Comparison of ENCODE assay signal across 8 cellular contexts in genomic region chr3:143121240-143122088, GRCh38. TPM values are rescaled to one million over a fixed set of nuclear protein-coding genes. Genes with fewer than 3 reads are reported as not detected.
A peak's percentile ranks its signal among the peaks of the same experiment; 100 is the strongest.
DNase-seq lines count a peak whose midpoint lies in the region; TF ChIP-seq lines count a peak whose summit lies in the region.

No MANE protein-coding gene starts in this region.

- WGBS in H9 (ENCODE audit: extremely low coverage, insufficient read length, low lambda C conversion rate) = no CpG with 5 or more reads among the region's 79 CpGs

- H3K9ac ChIP-seq in H9 (ENCODE audit: extremely low read depth, insufficient read length, low read length) = no peak overlapping the region

- peak overlapping the region; percentile 86 for H3K4me3 ChIP-seq in DOHH2 (ENCODE audit: low read length)
- peak overlapping the region; percentile 87 to 89 for H3K4me3 ChIP-seq in ascending aorta

- no peak overlapping the region for H3K23ac ChIP-seq in H9 (ENCODE audit: insufficient read length, low read depth, low read length)

- H3K14ac ChIP-seq in H9 (ENCODE audit: insufficient read depth, low read length) = no peak overlapping the region

- H3K4me1 Mint-ChIP-seq in H9 = peaks cover 18 to 21% of the 10 kb centered on the region in 2 experiments
- peaks cover 29% of the 10 kb centered on the region for H3K4me1 Mint-ChIP-seq in T-helper 1 cell treated with Interleukin-12 subunit alpha and Interleukin-12 subunit beta and Interleukin-4 antibody, amounts not matched to agents 30 μg/mL and 1 μg/mL, for 36 hours (ENCODE audit: low read depth)

- DNase-seq in H9 (peak; percentile 80), ascending aorta (ENCODE audit: low spot score in 2 of 2) (no peak), iPS-NIHi7 (ENCODE audit: extremely low spot score) (peak; percentile 68), NCI-H146 (lab: John Stamatoyannopoulos, UW) (no peak), NOMO-1 (lab: John Stamatoyannopoulos, UW; ENCODE audit: unreplicated experiment in 2 of 2) (no peak)
- peak; percentile 83 for DNase-seq in stimulated activated CD4-positive, alpha-beta T cell treated with anti-CD3 and anti-CD28 coated beads, Interleukin-15, amount 100 ng/mL, for 24 hours

- no peak overlapping the region for H3K4ac ChIP-seq in H9 (ENCODE audit: low read depth, low read length)

- H3F3A ChIP-seq in DOHH2 (ENCODE audit: control insufficient read depth, insufficient read depth) = peaks cover 7% of the 10 kb centered on the region; the same call in 1 of the 2 replicates

- H3K9me3 Mint-ChIP-seq in H9 = no peaks in the 10 kb centered on the region
- H3K9me3 Mint-ChIP-seq in T-helper 1 cell treated with Interleukin-12 subunit alpha and Interleukin-12 subunit beta and Interleukin-4 antibody, amounts not matched to agents 30 μg/mL and 1 μg/mL, for 36 hours = no peaks in the 10 kb centered on the region

- H3K27ac Mint-ChIP-seq in H9 = no peak overlapping the region
- H3K27ac Mint-ChIP-seq in T-helper 1 cell treated with Interleukin-12 subunit alpha and Interleukin-12 subunit beta and Interleukin-4 antibody, amounts not matched to agents 30 μg/mL and 1 μg/mL, for 36 hours = no peak overlapping the region

- H2BK20ac ChIP-seq in H9 (ENCODE audit: low read depth, low read length, poor library complexity, severe bottlenecking) = no peak overlapping the region

- H3K36me3 ChIP-seq in DOHH2 (ENCODE audit: control insufficient read depth, low read length) = no peaks in the 10 kb centered on the region
- H3K36me3 ChIP-seq in ascending aorta = no peaks in the 10 kb centered on the region

- H3K27me3 Mint-ChIP-seq in H9 (ENCODE audit: low read depth) = peaks cover 30% of the 10 kb centered on the region
- H3K27me3 Mint-ChIP-seq in T-helper 1 cell treated with Interleukin-12 subunit alpha and Interleukin-12 subunit beta and Interleukin-4 antibody, amounts not matched to agents 30 μg/mL and 1 μg/mL, for 36 hours (ENCODE audit: low read depth) = peaks cover 12% of the 10 kb centered on the region

- no peak overlapping the region for H2BK15ac ChIP-seq in H9 (ENCODE audit: low read depth, low read length)

- TF ChIP-seq CTCF in DOHH2 (IDR thresholded peaks at IDR 0.05; ENCODE audit: low read depth, low read length, poor library complexity, severe bottlenecking) (peak; percentile 51), H9 (conservative IDR thresholded peaks at IDR 0.05) (peak; percentile 65), ascending aorta (IDR thresholded peaks at IDR 0.05) (peak in 1 of 3 experiments; percentile 31)

- H4K20me1 ChIP-seq in DOHH2 (ENCODE audit: control insufficient read depth, insufficient read depth, low read depth, low read length) (no peaks in the 10 kb centered on the region; the same call in 1 of the 2 replicates), H9 (ENCODE audit: control insufficient read depth, insufficient read depth, insufficient read length) (no peaks in the 10 kb centered on the region)

- H3K4me3 Mint-ChIP-seq in H9 = peak overlapping the region; percentile 58 to 78
- H3K4me3 Mint-ChIP-seq in T-helper 1 cell treated with Interleukin-12 subunit alpha and Interleukin-12 subunit beta and Interleukin-4 antibody, amounts not matched to agents 30 μg/mL and 1 μg/mL, for 36 hours = peak overlapping the region; percentile 63

- H2BK5ac ChIP-seq in H9 (ENCODE audit: insufficient read length, low read length) = no peak overlapping the region

- H2AFZ ChIP-seq in H9 (ENCODE audit: low read length) = no peak overlapping the region

- no peak overlapping the region for H3K18ac ChIP-seq in H9 (ENCODE audit: insufficient read length, low read depth, low read length)

- H3K79me2 ChIP-seq in DOHH2 (ENCODE audit: control insufficient read depth, low read length) (no peaks in the 10 kb centered on the region), H9 (ENCODE audit: insufficient read depth, low read length) (no peaks in the 10 kb centered on the region)

- H3K36me3 Mint-ChIP-seq in H9 (ENCODE audit: insufficient read depth in 1 of 3, low read depth in 3 of 3) = peaks cover 5 to 6% (median 5%) of the 10 kb centered on the region in 3 experiments; a peak in 5 of 7 replicates
- peaks cover 2% of the 10 kb centered on the region for H3K36me3 Mint-ChIP-seq in T-helper 1 cell treated with Interleukin-12 subunit alpha and Interleukin-12 subunit beta and Interleukin-4 antibody, amounts not matched to agents 30 μg/mL and 1 μg/mL, for 36 hours (ENCODE audit: low read depth)

- no peak overlapping the region for H4K91ac ChIP-seq in H9 (ENCODE audit: insufficient read length, low read depth, low read length)

- intact Hi-C loops in ascending aorta (cut with DNase I) = no loop called here

- H3K23me2 ChIP-seq in H9 (ENCODE audit: insufficient read length, low read depth, low read length, poor library complexity, severe bottlenecking) = peaks cover 18% of the 10 kb centered on the region

- no peak overlapping the region for H4K5ac ChIP-seq in H9 (ENCODE audit: insufficient read length, low read depth, low read length)

- H4K8ac ChIP-seq in H9 (replicated peaks; ENCODE audit: insufficient read length, low read depth, low read length) = no peak overlapping the region

- H3K4me1 ChIP-seq in DOHH2 (ENCODE audit: control insufficient read depth, low read length) = peaks cover 51% of the 10 kb centered on the region
- H3K4me1 ChIP-seq in H9 (ENCODE audit: insufficient read depth, low read length) = peaks cover 2% of the 10 kb centered on the region; the same call in 1 of the 2 replicates
- peaks cover 5 to 6% of the 10 kb centered on the region in 2 donors for H3K4me1 ChIP-seq in ascending aorta

- H3K9me2 ChIP-seq in DOHH2 (replicated peaks; ENCODE audit: control insufficient read depth, low read length) = no peaks in the 10 kb centered on the region

- H3K27ac ChIP-seq in DOHH2 (ENCODE audit: low read depth, low read length) = no peak overlapping the region
- H3K27ac ChIP-seq in H9 (ENCODE audit: insufficient read length, low read depth, low read length) = no peak overlapping the region
- H3K27ac ChIP-seq in ascending aorta = no peak overlapping the region

- H2BK12ac ChIP-seq in H9 (ENCODE audit: insufficient read length, low read depth, low read length) = no peak overlapping the region

- H3T11ph ChIP-seq in H9 (ENCODE audit: low read length) = no peak overlapping the region

- H3K9me3 ChIP-seq in DOHH2 (ENCODE audit: control insufficient read depth, insufficient read depth, low read length) = peaks cover 5% of the 10 kb centered on the region; the same call in 1 of the 2 replicates
- no peaks in the 10 kb centered on the region for H3K9me3 ChIP-seq in H9 (ENCODE audit: control insufficient read depth, low read depth, low read length)
- H3K9me3 ChIP-seq in ascending aorta = no peaks in the 10 kb centered on the region

- H3K79me1 ChIP-seq in H9 (ENCODE audit: insufficient read depth, low read depth, low read length, poor library complexity, severe bottlenecking) = no peaks in the 10 kb centered on the region

- H2BK120ac ChIP-seq in H9 (ENCODE audit: low read depth, low read length, poor library complexity, severe bottlenecking) = no peak overlapping the region

- H3K4me2 ChIP-seq in DOHH2 (ENCODE audit: low read length) (peak overlapping the region; percentile 92), H9 (ENCODE audit: insufficient read depth, insufficient read length, low read length) (peak overlapping the region; percentile 34)

- H2AK5ac ChIP-seq in H9 (ENCODE audit: insufficient read length, low read length) = no peak overlapping the region

- H3K27me3 ChIP-seq in DOHH2 (ENCODE audit: control insufficient read depth, low read length) (peaks cover 32% of the 10 kb centered on the region), H9 (ENCODE audit: insufficient read depth, low read length) (no peaks in the 10 kb centered on the region), ascending aorta (no peaks in the 10 kb centered on the region)

- no peak overlapping the region for H3K56ac ChIP-seq in H9 (ENCODE audit: insufficient read length, low read depth, low read length)

RNA-seq across cellular contexts. Expression of gene CHST2, which starts 1.9 kb away (rescaled TPM):
- 5.8 and 6.3 TPM in 2 replicates for total RNA-seq in H9 (2021)
- 16.6 TPM for total RNA-seq in ascending aorta

Comparison
In these comparisons a context has a peak if more than half of its experiments do, and no peak if none do; other contexts are left out.
1. DNase-seq: peak in H9 (single experiment), iPS-NIHi7 (single experiment) and stimulated activated CD4-positive, alpha-beta T cell treated with anti-CD3 and anti-CD28 coated beads, Interleukin-15, amount 100 ng/mL, for 24 hours (single experiment); none in ascending aorta (0 of 2), NCI-H146 (single experiment) and NOMO-1 (0 of 2).